8 cellular contexts compared by ENCODE assay signal in genomic region chr7:134458806-134459698, GRCh38. TPM values are rescaled to one million over a fixed set of nuclear protein-coding genes. Genes with fewer than 3 reads are reported as not detected.
A peak's percentile ranks its signal among the peaks of the same experiment; 100 is the strongest.
DNase-seq lines count a peak whose midpoint lies in the region; ATAC-seq and TF ChIP-seq lines count a peak whose summit lies in the region.

TSS of gene AKR1B1 (minus strand) at chr7:134459100. CDS start at chr7:134459062, 38 bp downstream.

- H3K9me3 ChIP-seq in NT2/D1 (ENCODE audit: insufficient read depth, low read length), result no peaks in the 10 kb centered on the region
- peaks cover 5% of the 10 kb centered on the region for H3K9me3 ChIP-seq in mucosa of descending colon

- H3K4me3 ChIP-seq in HL-60 (replicated peaks; ENCODE audit: insufficient read depth, low read length), result peak within 1 kb of the TSS; percentile 78
- H3K4me3 ChIP-seq in NT2/D1 (ENCODE audit: insufficient read length, low read depth), result peak within 1 kb of the TSS; percentile 79
- peak within 1 kb of the TSS; percentile 44 for H3K4me3 ChIP-seq in mucosa of descending colon

- no peak within 1 kb of the TSS for H3K27ac ChIP-seq in HL-60 (replicated peaks)
- peak within 1 kb of the TSS; percentile 47 for H3K27ac ChIP-seq in epithelial cell of prostate

- DNase-seq in CMK (ENCODE audit: low read depth), result peak; percentile 63
- DNase-seq in HL-60 (ENCODE audit: low read depth in 1 of 2, low spot score in 1 of 2), result peak; percentile 36 to 59
- DNase-seq in NT2/D1 (ENCODE audit: low read depth, low spot score), result peak; percentile 92
- peak; percentile 66 for DNase-seq in activated T-cell treated with anti-CD3 and anti-CD28 coated beads for 4 hours
- DNase-seq in epithelial cell of prostate (ENCODE audit: low read depth, low spot score), result no peak
- DNase-seq in mucosa of descending colon, result peak; percentile 83 to 92 (median 87)
- DNase-seq in stimulated activated CD8-positive, alpha-beta memory T cell treated with anti-CD3 and anti-CD28 coated beads, Interleukin-4, amount 100 ng/mL, for 4 hours (ENCODE audit: low read depth in 2 of 2, low spot score in 1 of 2), result peak; percentile 53 to 77

- H3K36me3 ChIP-seq in NT2/D1 (ENCODE audit: insufficient read depth, insufficient read length, low read length) (peaks cover 24% of the 10 kb centered on the region), mucosa of descending colon (ENCODE audit: low read depth) (no peaks in the 10 kb centered on the region)

- no peaks in the 10 kb centered on the region for H3K4me1 ChIP-seq in NT2/D1 (ENCODE audit: insufficient read depth, insufficient read length)
- H3K4me1 ChIP-seq in mucosa of descending colon (ENCODE audit: low read depth), result peaks cover 26% of the 10 kb centered on the region

- H3K9ac ChIP-seq in NT2/D1 (ENCODE audit: insufficient read length, low read depth), result peak within 1 kb of the TSS; percentile 86

- peak; percentile 8 for TF ChIP-seq CTCF in HL-60 (IDR thresholded peaks at IDR 0.05; ENCODE audit: insufficient read depth, low read length)
- TF ChIP-seq CTCF in mucosa of descending colon (IDR thresholded peaks at IDR 0.05), result peak; percentile 18

- intact Hi-C loops in mucosa of descending colon (cut with DNase I, micrococcal nuclease), result no loop called here

- H3K27me3 ChIP-seq in HL-60 (ENCODE audit: insufficient read depth, poor library complexity, severe bottlenecking) (peaks cover 32% of the 10 kb centered on the region), NT2/D1 (ENCODE audit: insufficient read depth, insufficient read length) (no peaks in the 10 kb centered on the region)

- ATAC-seq in GM19463 (IDR thresholded peaks at IDR 0.05; ENCODE audit: unreplicated experiment) (peak; percentile 93), mucosa of descending colon (peak; percentile 97)

RNA-seq across cellular contexts. Expression of gene AKR1B1, which starts in this region (rescaled TPM):
- total RNA-seq in mucosa of descending colon, result 10 to 100 TPM; 12.9 to 51.1 (median 29.2) TPM
